ENCODE assay signal across 18 cellular contexts in genomic region chr3:169144271-169144670, GRCh38.
DNase-seq lines count a peak whose midpoint lies in the region; ATAC-seq, FAIRE-seq and TF ChIP-seq lines count a peak whose summit lies in the region.
"Had no signal": no experiment of that assay in that cellular context is flagged by ENCODE, and none has a peak within 500 bp of the region (broad histone marks: within the 10 kb centered on the region; RNA-seq: fewer than 3 reads in every experiment).

No MANE protein-coding gene starts in this region.

- ATAC-seq in right cardiac atrium (no peak), GM19023 (IDR thresholded peaks at IDR 0.05; ENCODE audit: unreplicated experiment) (no peak), GM21423 (IDR thresholded peaks at IDR 0.05; ENCODE audit: unreplicated experiment) (no peak), foreskin keratinocyte (no peak)
- ATAC-seq: activated naive CD4-positive, alpha-beta T cell treated with anti-CD3 and anti-CD28 coated beads, Interleukin-2, amount 50 U/mL, for 72 hours had no signal

- H3K9me3 ChIP-seq in right cardiac atrium (ENCODE audit: control insufficient read depth, low read length) (no peaks in the 10 kb centered on the region), endothelial cell of umbilical vein (replicated peaks; ENCODE audit: control insufficient read depth, insufficient read depth, low read length) (no peaks in the 10 kb centered on the region), mucosa of stomach (ENCODE audit: control insufficient read depth, low read length) (no peaks in the 10 kb centered on the region)
- H3K9me3 ChIP-seq in effector memory CD4-positive, alpha-beta T cell (ENCODE audit: control insufficient read depth, low read length), result no peaks in the 10 kb centered on the region

- 72% methylated on average over 2 of the region's 2 CpGs for WGBS in right cardiac atrium

- TF ChIP-seq POLR2A in endothelial cell of umbilical vein (IDR thresholded peaks at IDR 0.05; ENCODE audit: low read depth, low read length), result no peak

- no peak overlapping the region for H2AFZ ChIP-seq in endothelial cell of umbilical vein (ENCODE audit: low read depth, low read length)

- FAIRE-seq in endothelial cell of umbilical vein (lab: Jason Lieb, UNC), result no peak

- TF ChIP-seq CTCF in endothelial cell of umbilical vein (IDR thresholded peaks at IDR 0.05; ENCODE audit: extremely low read depth in 1 of 2, insufficient read depth in 1 of 2, low read depth in 1 of 2, low read length in 2 of 2), result no peak
- TF ChIP-seq CTCF in foreskin keratinocyte (conservative IDR thresholded peaks at IDR 0.05), result no peak

- H3K27ac ChIP-seq in right cardiac atrium (ENCODE audit: low read length) (no peak overlapping the region), endothelial cell of umbilical vein (ENCODE audit: insufficient read depth, low read depth, low read length) (peak overlapping the region; percentile 97), foreskin keratinocyte (no peak overlapping the region)
- no peak overlapping the region for H3K27ac ChIP-seq in effector memory CD4-positive, alpha-beta T cell (ENCODE audit: insufficient read depth, low read length, poor library complexity, severe bottlenecking)
- H3K27ac ChIP-seq: ovary had no signal

- DNase-seq in right cardiac atrium (no peak), cardiac septum (ENCODE audit: low spot score) (no peak), endothelial cell of umbilical vein (ENCODE audit: low read depth, low spot score) (no peak), foreskin keratinocyte (no peak)
- DNase-seq in effector memory CD4-positive, alpha-beta T cell, result no peak
- DNase-seq: ACHN; activated CD4-positive, alpha-beta memory T cell treated with anti-CD3 and anti-CD28 coated beads, Interleukin-2, amount 10 ng/mL, durations not matched to agents 7 days and 5 days; activated T-cell treated with anti-CD3 and anti-CD28 coated beads, Interleukin-2, amount 50 U/mL, for 48 hours; CD4-positive, CD25-positive, alpha-beta regulatory T cell; central memory CD4-positive, alpha-beta T cell; islet precursor cell; NCI-H2171; NCI-H82; ovary had no signal

- dilution Hi-C loops in endothelial cell of umbilical vein (cut with MboI; ENCODE audit: extremely low pct_ligation_motif_present, low sequenced_read_pairs), result no loop called here

- intact Hi-C loops in right cardiac atrium (cut with DNase I), result loop anchor here in 2 of 4 donors (10.0 kb wide), 2 partner anchors 521 to 601 kb away; partner anchors contain the start of gene MECOM (in 2 of the 2)
- intact Hi-C loops in cardiac septum (cut with DNase I), result loop anchor here (10.0 kb wide), 2 partner anchors 151 to 269 kb away; no protein-coding TSS in a partner anchor
- intact Hi-C loops in endothelial cell of umbilical vein (cut with micrococcal nuclease), result loop anchor here (2.0 kb wide), 1 partner anchor 31 kb away; no protein-coding TSS in a partner anchor

- H3K27me3 ChIP-seq in right cardiac atrium (ENCODE audit: control insufficient read depth, insufficient read depth) (no peaks in the 10 kb centered on the region), endothelial cell of umbilical vein (ENCODE audit: control insufficient read depth in 2 of 2, insufficient read depth in 2 of 2, low read length in 2 of 2) (no peaks in the 10 kb centered on the region), mucosa of stomach (ENCODE audit: control insufficient read depth, insufficient read depth, low read length) (peaks cover 16% of the 10 kb centered on the region), foreskin keratinocyte (peaks cover 59% of the 10 kb centered on the region)
- peaks cover 31% of the 10 kb centered on the region for H3K27me3 ChIP-seq in effector memory CD4-positive, alpha-beta T cell (replicated peaks; ENCODE audit: control insufficient read depth, insufficient read depth, low read length, poor library complexity, severe bottlenecking)
- H3K27me3 ChIP-seq: ovary had no signal

- CTCF ChIA-PET in endothelial cell of umbilical vein (lab: Charles Lee), result interaction anchor here (0.8 to 5.1 kb wide), 7 partner anchors 11 to 524 kb away, joined by 3 to 34 read pairs (median 4); partner anchors contain the start of gene MECOM

- BruUV-seq in endothelial cell of umbilical vein (replicated peaks; lab: Mats Ljungman, UMichigan), result no TSS peak

- H3K36me3 ChIP-seq in endothelial cell of umbilical vein (ENCODE audit: control insufficient read depth in 2 of 2, extremely low read depth in 1 of 2, insufficient read depth in 2 of 2, low read length in 2 of 2) (no peaks in the 10 kb centered on the region), mucosa of stomach (ENCODE audit: control insufficient read depth, insufficient read depth, low read length) (no peaks in the 10 kb centered on the region)
- no peaks in the 10 kb centered on the region for H3K36me3 ChIP-seq in effector memory CD4-positive, alpha-beta T cell (ENCODE audit: control insufficient read depth, insufficient read depth, low read length)
- H3K36me3 ChIP-seq: ovary had no signal

- H3K4me3 ChIP-seq in right cardiac atrium (ENCODE audit: low read length), result peak overlapping the region; percentile 91
- H3K4me3 ChIP-seq in endothelial cell of umbilical vein (replicated peaks in 1 of 3; ENCODE audit: insufficient read depth in 1 of 3, low read depth in 1 of 3, low read length in 3 of 3), result peak overlapping the region; percentile 55 to 99 (median 94)
- H3K4me3 ChIP-seq in mucosa of stomach (ENCODE audit: low read length), result peak overlapping the region; percentile 75
- no peak overlapping the region for H3K4me3 ChIP-seq in effector memory CD4-positive, alpha-beta T cell (ENCODE audit: insufficient read depth, low read depth, low read length, poor library complexity, severe bottlenecking)
- H3K4me3 ChIP-seq: ovary had no signal

- H3K4me1 ChIP-seq in right cardiac atrium (ENCODE audit: control insufficient read depth, insufficient read depth, low read length), result peaks cover 2% of the 10 kb centered on the region
- H3K4me1 ChIP-seq in endothelial cell of umbilical vein (ENCODE audit: control insufficient read depth, extremely low read depth, insufficient read depth, low read length), result peaks cover 67% of the 10 kb centered on the region
- H3K4me1 ChIP-seq in mucosa of stomach (ENCODE audit: control insufficient read depth, insufficient read depth, low read length), result peaks cover 4% of the 10 kb centered on the region
- H3K4me1 ChIP-seq in foreskin keratinocyte, result no peaks in the 10 kb centered on the region
- H3K4me1 ChIP-seq in effector memory CD4-positive, alpha-beta T cell (ENCODE audit: control insufficient read depth, insufficient read depth, low read length, poor library complexity, severe bottlenecking), result peaks cover 14% of the 10 kb centered on the region

- H3K79me2 ChIP-seq in endothelial cell of umbilical vein (ENCODE audit: control insufficient read depth, insufficient read depth, low read length), result peaks cover 79% of the 10 kb centered on the region

- POLR2A ChIA-PET in endothelial cell of umbilical vein (lab: Charles Lee), result no interaction called here

- no peaks in the 10 kb centered on the region for H4K20me1 ChIP-seq in endothelial cell of umbilical vein (replicated peaks; ENCODE audit: control insufficient read depth, extremely low read depth, insufficient read depth, low read length)

- peak overlapping the region; percentile 99 for H3K4me2 ChIP-seq in endothelial cell of umbilical vein (ENCODE audit: insufficient read depth, low read length)

- no peaks in the 10 kb centered on the region for H3K9me1 ChIP-seq in endothelial cell of umbilical vein (replicated peaks; ENCODE audit: control insufficient read depth, extremely low read depth, insufficient read depth, low read length)

- H3K9ac ChIP-seq in endothelial cell of umbilical vein (replicated peaks; ENCODE audit: extremely low read depth, insufficient read depth, low read length) (peak overlapping the region; percentile 99), mucosa of stomach (ENCODE audit: low read length) (peak overlapping the region; percentile 98)

TF ChIP-seq in endothelial cell of umbilical vein, 7 proteins besides CTCF, POLR2A, EP300 and RAD21:
- TF ChIP-seq FOS (IDR thresholded peaks at IDR 0.05; ENCODE audit: borderline replicate concordance, insufficient read depth, low read length) (no peak), EZH2 (IDR thresholded peaks at IDR 0.05; ENCODE audit: borderline replicate concordance, low read depth, low read length, severe bottlenecking) (no peak), MAX (IDR thresholded peaks at IDR 0.05; ENCODE audit: insufficient read depth, insufficient read length) (no peak), GATA2 (IDR thresholded peaks at IDR 0.05; ENCODE audit: insufficient read depth, insufficient read length, low read depth, low read length) (no peak), POLR2AphosphoS5 (IDR thresholded peaks at IDR 0.05; ENCODE audit: insufficient read depth, low read depth, low read length) (no peak), MYC (IDR thresholded peaks at IDR 0.05; ENCODE audit: low read depth, low read length) (no peak), JUN (IDR thresholded peaks at IDR 0.05; ENCODE audit: borderline replicate concordance, insufficient read depth, insufficient read length, low read depth) (no peak)
